1 cellular context compared by ENCODE assay signal in genomic region chr17:39952665-39953470, GRCh38.
TF ChIP-seq lines count a peak whose summit lies in the region.

No MANE protein-coding gene starts in this region.

TF ChIP-seq in GM23338, 12 proteins besides CTCF, POLR2A, EP300 and RAD21:
- TF ChIP-seq REST (IDR thresholded peaks at IDR 0.05; ENCODE audit: unreplicated experiment) (no peak), POLR2AphosphoS5 (IDR thresholded peaks at IDR 0.05; ENCODE audit: low read depth) (peak; percentile 93)
TF ChIP-seq in GM23338: peak in this region for 1.
